In genomic region chr22:44351685-44352377, GRCh38 we compare ENCODE assay signal across 10 cellular contexts. TPM values are rescaled to one million over a fixed set of nuclear protein-coding genes. Genes with fewer than 3 reads are reported as not detected.
DNase-seq lines count a peak whose midpoint lies in the region; ATAC-seq and TF ChIP-seq lines count a peak whose summit lies in the region.
"Had no signal": no experiment of that assay in that cellular context is flagged by ENCODE, and none has a peak within 500 bp of the region (broad histone marks: within the 10 kb centered on the region; RNA-seq: fewer than 3 reads in every experiment).

No MANE protein-coding gene starts in this region.

- H3K27ac ChIP-seq in spleen = no peak overlapping the region
- H3K27ac ChIP-seq: BLaER1 treated with 17β-estradiol and CSF1 and Interleukin-3, amounts not matched to agents 10 nM and 100 nM had no signal

- peaks cover 0 to 87% (median 20%) of the 10 kb centered on the region in 7 donors for H3K27me3 ChIP-seq in spleen (replicated peaks in 1 of 7)
- H3K27me3 ChIP-seq: BLaER1 treated with 17β-estradiol and CSF1 and Interleukin-3, amounts not matched to agents 10 nM and 100 nM had no signal

- no peaks in the 10 kb centered on the region for H3K36me3 ChIP-seq in spleen
- H3K36me3 ChIP-seq: BLaER1 treated with 17β-estradiol and CSF1 and Interleukin-3, amounts not matched to agents 10 nM and 100 nM had no signal

- no peak for TF ChIP-seq CTCF in retinal pigment epithelial cell (conservative IDR thresholded peaks at IDR 0.05; ENCODE audit: low read depth, low read length)
- no peak for TF ChIP-seq CTCF in spleen (IDR thresholded peaks at IDR 0.05 in 8 of 11, conservative IDR thresholded peaks at IDR 0.05 in 3 of 11)

- intact Hi-C loops in spleen (cut with DNase I; ENCODE audit: low total_unique reads) = no loop called here

- no peak for TF ChIP-seq POLR2A in spleen (IDR thresholded peaks at IDR 0.05)

- H3K9me3 ChIP-seq in spleen = no peaks in the 10 kb centered on the region
- H3K9me3 ChIP-seq: BLaER1 treated with 17β-estradiol and CSF1 and Interleukin-3, amounts not matched to agents 10 nM and 100 nM had no signal

- no peak for ATAC-seq in HG03159 (IDR thresholded peaks at IDR 0.05; ENCODE audit: unreplicated experiment)
- ATAC-seq in HG02973 (IDR thresholded peaks at IDR 0.05; ENCODE audit: unreplicated experiment) = no peak

- peaks cover 0 to 10% (median 0%) of the 10 kb centered on the region in 6 donors for H3K4me1 ChIP-seq in spleen

- H3K4me3 ChIP-seq in retinal pigment epithelial cell (ENCODE audit: low read length) (no peak overlapping the region), spleen (no peak overlapping the region)
- H3K4me3 ChIP-seq: BLaER1 treated with 17β-estradiol and CSF1 and Interleukin-3, amounts not matched to agents 10 nM and 100 nM had no signal

- DNase-seq in NCI-H748 (lab: John Stamatoyannopoulos, UW; ENCODE audit: unreplicated experiment) = peak; percentile 18
- DNase-seq in NCI-H748 treated with DMSO at 0.1 percent for 48 hours (lab: John Stamatoyannopoulos, UW) = no peak
- DNase-seq in OCI-M1 (lab: John Stamatoyannopoulos, UW) = peak; percentile 4
- peak; percentile 72 for DNase-seq in dedifferentiated amniotic fluid mesenchymal stem cell (ENCODE audit: extremely low spot score)
- DNase-seq in retinal pigment epithelial cell (ENCODE audit: low read depth) = peak; percentile 80
- DNase-seq in spleen = no peak

- WGBS in spleen, 5 donors = 19 to 25% (median 22%) methylated on average over 11 of the region's 11 CpGs

RNA-seq across cellular contexts. Expression of gene SHISAL1, which starts 39.1 kb away (rescaled TPM):
- total RNA-seq in spleen = under 1 TPM; 0.11 to 0.47 (median 0.26) TPM
- polyA plus RNA-seq in spleen = under 1 TPM; 0.10 to 0.35 (median 0.15) TPM
- polyA plus RNA-seq: immature natural killer cell had no signal

Comparison
In these comparisons a context has a peak if more than half of its experiments do, and no peak if none do; other contexts are left out.
1. DNase-seq: peak in NCI-H748 (single experiment), OCI-M1 (single experiment), dedifferentiated amniotic fluid mesenchymal stem cell (single experiment) and retinal pigment epithelial cell (single experiment); none in NCI-H748 treated with DMSO at 0.1 percent for 48 hours (single experiment) and spleen (single experiment).